8 cellular contexts compared by ENCODE assay signal in the genomic region with DNA sequence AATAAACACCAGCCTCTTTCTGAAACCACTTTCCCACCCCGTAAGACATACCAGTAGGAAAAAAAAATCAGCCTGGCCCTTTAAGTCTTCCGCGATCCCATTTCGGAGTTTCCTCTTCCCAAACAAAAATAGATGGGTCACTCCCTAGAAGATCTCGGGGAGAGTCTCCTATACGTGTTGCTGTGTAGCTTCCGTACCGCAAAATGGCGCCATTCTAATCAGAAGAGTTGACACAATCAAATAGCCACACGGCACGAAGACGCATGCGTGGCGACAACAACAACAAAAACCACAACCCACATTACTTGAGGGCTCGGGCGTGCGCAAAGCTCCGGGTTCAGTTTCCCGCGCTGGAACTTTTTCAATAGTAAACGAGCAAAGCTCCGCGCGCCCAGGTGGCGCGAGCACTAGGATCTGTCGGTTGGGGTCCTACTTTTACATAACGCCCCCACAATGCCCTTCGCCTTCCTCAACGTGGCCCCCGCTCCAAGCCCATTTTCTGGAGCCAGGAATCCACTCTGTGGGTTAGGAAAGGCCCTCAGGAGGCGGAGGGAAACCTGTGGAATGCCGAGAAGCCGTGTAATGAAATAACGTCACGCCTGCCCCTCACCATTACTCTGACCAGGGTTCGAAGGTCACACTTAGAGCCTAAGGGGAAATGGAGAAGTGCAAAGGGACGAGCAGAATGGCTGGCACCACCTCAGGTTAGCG. TPM values are rescaled to one million over a fixed set of nuclear protein-coding genes. Genes with fewer than 3 reads are reported as not detected.
DNase-seq lines count a peak whose midpoint lies in the region; ATAC-seq and TF ChIP-seq lines count a peak whose summit lies in the region.

A gene (minus strand): TSS at position 208 of the 711 bp plus-strand sequence. CDS start 519 bp downstream, outside the sequence.

- H3K4me3 ChIP-seq in mammary epithelial cell (replicated peaks in 1 of 3; ENCODE audit: insufficient read depth in 1 of 3, low read depth in 2 of 3, low read length in 3 of 3) = peak within 1 kb of the TSS; percentile 76 to 86 (median 85)
- H3K4me3 ChIP-seq in skin epidermis = peak within 1 kb of the TSS; percentile 78 to 95 (median 87)

- peaks cover 54% of the 10 kb centered on the region for H3K36me3 Mint-ChIP-seq in WTC11

- 3% methylated on average over 24 of the region's 39 CpGs for WGBS in mammary epithelial cell (ENCODE audit: low coverage, missing lambda C conversion rate)

- H3K79me2 ChIP-seq in mammary epithelial cell (ENCODE audit: insufficient read depth, low read length) = peaks cover 79% of the 10 kb centered on the region

- CTCF ChIA-PET in WTC11 (lab: Charles Lee) (interaction anchor here (0.5 to 1.8 kb wide), 13 partner anchors 12 to 127 kb away, joined by 3 to 7 read pairs (median 4); a partner anchor contains a TSS), mammary epithelial cell (lab: Charles Lee; ENCODE audit: low non-redundant PET) (no interaction called here)

- H3K27ac ChIP-seq in mammary epithelial cell (ENCODE audit: insufficient read depth, low read depth, low read length) (peak within 1 kb of the TSS; percentile 91), skin epidermis (peak within 1 kb of the TSS; percentile 57 to 98 (median 93))

- H3K27me3 ChIP-seq in mammary epithelial cell (ENCODE audit: insufficient read depth, low read length) = no peaks in the 10 kb centered on the region

- TSS peak; percentile 30 for BruUV-seq in mammary epithelial cell (replicated peaks; lab: Mats Ljungman, UMichigan)

- DNase-seq in GDM1 (lab: John Stamatoyannopoulos, UW) (peak; percentile 83), NCI-H345 treated with DMSO at 0.1 percent for 48 hours (lab: John Stamatoyannopoulos, UW; ENCODE audit: unreplicated experiment) (peak; percentile 82), WTC11 (ENCODE audit: low spot score) (peak; percentile 64), mammary epithelial cell (peak; percentile 95), iPS-NIHi11 (ENCODE audit: low spot score) (peak; percentile 55)

- peaks cover 24% of the 10 kb centered on the region for H3K36me3 ChIP-seq in mammary epithelial cell (ENCODE audit: insufficient read depth, low read length)

- H3K9ac ChIP-seq in mammary epithelial cell (ENCODE audit: insufficient read depth, low read length) = peak within 1 kb of the TSS; percentile 88

- no peaks in the 10 kb centered on the region for H3K27me3 Mint-ChIP-seq in WTC11 (ENCODE audit: low read depth)

- peak within 1 kb of the TSS; percentile 91 for H3K4me3 Mint-ChIP-seq in WTC11

- peak within 1 kb of the TSS; percentile 97 for H3K4me2 ChIP-seq in mammary epithelial cell (ENCODE audit: insufficient read depth, low read depth, low read length)

- no peaks in the 10 kb centered on the region for H4K20me1 ChIP-seq in mammary epithelial cell (ENCODE audit: insufficient read depth, low read length)

- dilution Hi-C loops in mammary epithelial cell (cut with HindIII; ENCODE audit: low sequenced_read_pairs) = no loop called here

- peaks cover 27% of the 10 kb centered on the region for H3K4me1 ChIP-seq in mammary epithelial cell (ENCODE audit: insufficient read depth, low read length)

- peak; percentile 27 for ATAC-seq in HG03108 (IDR thresholded peaks at IDR 0.05; ENCODE audit: unreplicated experiment)
- ATAC-seq in WTC11 = peak; percentile 12
- ATAC-seq in HG03025 (IDR thresholded peaks at IDR 0.05; ENCODE audit: low FRiP score, unreplicated experiment) = no peak

- intact Hi-C loops in mammary epithelial cell (cut with micrococcal nuclease) = loop anchor here (1.0 kb wide), 1 partner anchor 13 kb away; a partner anchor contains a TSS

- in situ Hi-C loops in mammary epithelial cell (cut with MboI; ENCODE audit: low sequenced_read_pairs in 2 of 2) = no loop called here

- H3K4me1 Mint-ChIP-seq in WTC11 = peaks cover 34% of the 10 kb centered on the region

- peak within 1 kb of the TSS; percentile 84 for H2AFZ ChIP-seq in mammary epithelial cell (ENCODE audit: low read depth, low read length)

- peak within 1 kb of the TSS; percentile 98 for H3K27ac Mint-ChIP-seq in WTC11

- POLR2A ChIA-PET in WTC11 (lab: Charles Lee) = interaction anchor here (0.8 to 1.6 kb wide), 13 partner anchors 11 to 198 kb away, joined by 3 to 9 read pairs (median 3); a partner anchor contains a TSS

- H3K9me3 Mint-ChIP-seq in WTC11 = no peaks in the 10 kb centered on the region

- H3K9me3 ChIP-seq in mammary epithelial cell (replicated peaks; ENCODE audit: insufficient read depth, low read length) = no peaks in the 10 kb centered on the region

- no peak for TF ChIP-seq CTCF in WTC11 (IDR thresholded peaks at IDR 0.05)
- TF ChIP-seq CTCF in mammary epithelial cell (conservative IDR thresholded peaks at IDR 0.05 in 1 of 2, IDR thresholded peaks at IDR 0.05 in 1 of 2; ENCODE audit: extremely low read depth in 1 of 2, insufficient read depth in 1 of 2, low read depth in 1 of 2, low read length in 2 of 2) = no peak

TF ChIP-seq in WTC11, 78 proteins besides CTCF, POLR2A, EP300 and RAD21:
- TF ChIP-seq CREM (CRISPR knock-in tag; IDR thresholded peaks at IDR 0.05) = peak; percentile 20; the same call in 1 of the 2 replicates
- TF ChIP-seq JUN (CRISPR knock-in tag; IDR thresholded peaks at IDR 0.05) = 0 out of 2 replicates have a peak, but pooled peaks have one; percentile 11
- TF ChIP-seq, protein P1, sequence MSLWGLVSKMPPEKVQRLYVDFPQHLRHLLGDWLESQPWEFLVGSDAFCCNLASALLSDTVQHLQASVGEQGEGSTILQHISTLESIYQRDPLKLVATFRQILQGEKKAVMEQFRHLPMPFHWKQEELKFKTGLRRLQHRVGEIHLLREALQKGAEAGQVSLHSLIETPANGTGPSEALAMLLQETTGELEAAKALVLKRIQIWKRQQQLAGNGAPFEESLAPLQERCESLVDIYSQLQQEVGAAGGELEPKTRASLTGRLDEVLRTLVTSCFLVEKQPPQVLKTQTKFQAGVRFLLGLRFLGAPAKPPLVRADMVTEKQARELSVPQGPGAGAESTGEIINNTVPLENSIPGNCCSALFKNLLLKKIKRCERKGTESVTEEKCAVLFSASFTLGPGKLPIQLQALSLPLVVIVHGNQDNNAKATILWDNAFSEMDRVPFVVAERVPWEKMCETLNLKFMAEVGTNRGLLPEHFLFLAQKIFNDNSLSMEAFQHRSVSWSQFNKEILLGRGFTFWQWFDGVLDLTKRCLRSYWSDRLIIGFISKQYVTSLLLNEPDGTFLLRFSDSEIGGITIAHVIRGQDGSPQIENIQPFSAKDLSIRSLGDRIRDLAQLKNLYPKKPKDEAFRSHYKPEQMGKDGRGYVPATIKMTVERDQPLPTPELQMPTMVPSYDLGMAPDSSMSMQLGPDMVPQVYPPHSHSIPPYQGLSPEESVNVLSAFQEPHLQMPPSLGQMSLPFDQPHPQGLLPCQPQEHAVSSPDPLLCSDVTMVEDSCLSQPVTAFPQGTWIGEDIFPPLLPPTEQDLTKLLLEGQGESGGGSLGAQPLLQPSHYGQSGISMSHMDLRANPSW (CRISPR knock-in tag; conservative IDR thresholded peaks at IDR 0.05; ENCODE audit: low read depth) = no peak
- TF ChIP-seq, protein P2, sequence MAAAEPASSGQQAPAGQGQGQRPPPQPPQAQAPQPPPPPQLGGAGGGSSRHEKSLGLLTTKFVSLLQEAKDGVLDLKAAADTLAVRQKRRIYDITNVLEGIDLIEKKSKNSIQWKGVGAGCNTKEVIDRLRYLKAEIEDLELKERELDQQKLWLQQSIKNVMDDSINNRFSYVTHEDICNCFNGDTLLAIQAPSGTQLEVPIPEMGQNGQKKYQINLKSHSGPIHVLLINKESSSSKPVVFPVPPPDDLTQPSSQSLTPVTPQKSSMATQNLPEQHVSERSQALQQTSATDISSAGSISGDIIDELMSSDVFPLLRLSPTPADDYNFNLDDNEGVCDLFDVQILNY (CRISPR knock-in tag; IDR thresholded peaks at IDR 0.05) = 0 out of 2 replicates have a peak, but pooled peaks have one; percentile 5
- peak; percentile 69; the same call in 1 of the 2 replicates for TF ChIP-seq FOXK1 (CRISPR knock-in tag; IDR thresholded peaks at IDR 0.05)
- TF ChIP-seq, protein P3, sequence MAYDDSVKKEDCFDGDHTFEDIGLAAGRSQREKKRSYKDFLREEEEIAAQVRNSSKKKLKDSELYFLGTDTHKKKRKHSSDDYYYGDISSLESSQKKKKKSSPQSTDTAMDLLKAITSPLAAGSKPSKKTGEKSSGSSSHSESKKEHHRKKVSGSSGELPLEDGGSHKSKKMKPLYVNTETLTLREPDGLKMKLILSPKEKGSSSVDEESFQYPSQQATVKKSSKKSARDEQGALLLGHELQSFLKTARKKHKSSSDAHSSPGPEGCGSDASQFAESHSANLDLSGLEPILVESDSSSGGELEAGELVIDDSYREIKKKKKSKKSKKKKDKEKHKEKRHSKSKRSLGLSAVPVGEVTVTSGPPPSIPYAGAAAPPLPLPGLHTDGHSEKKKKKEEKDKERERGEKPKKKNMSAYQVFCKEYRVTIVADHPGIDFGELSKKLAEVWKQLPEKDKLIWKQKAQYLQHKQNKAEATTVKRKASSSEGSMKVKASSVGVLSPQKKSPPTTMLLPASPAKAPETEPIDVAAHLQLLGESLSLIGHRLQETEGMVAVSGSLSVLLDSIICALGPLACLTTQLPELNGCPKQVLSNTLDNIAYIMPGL (CRISPR knock-in tag; IDR thresholded peaks at IDR 0.05) = 0 out of 2 replicates have a peak, but pooled peaks have one; percentile 12
- TF ChIP-seq, protein P4, sequence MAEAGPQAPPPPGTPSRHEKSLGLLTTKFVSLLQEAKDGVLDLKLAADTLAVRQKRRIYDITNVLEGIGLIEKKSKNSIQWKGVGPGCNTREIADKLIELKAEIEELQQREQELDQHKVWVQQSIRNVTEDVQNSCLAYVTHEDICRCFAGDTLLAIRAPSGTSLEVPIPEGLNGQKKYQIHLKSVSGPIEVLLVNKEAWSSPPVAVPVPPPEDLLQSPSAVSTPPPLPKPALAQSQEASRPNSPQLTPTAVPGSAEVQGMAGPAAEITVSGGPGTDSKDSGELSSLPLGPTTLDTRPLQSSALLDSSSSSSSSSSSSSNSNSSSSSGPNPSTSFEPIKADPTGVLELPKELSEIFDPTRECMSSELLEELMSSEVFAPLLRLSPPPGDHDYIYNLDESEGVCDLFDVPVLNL (CRISPR knock-in tag; IDR thresholded peaks at IDR 0.05; ENCODE audit: borderline replicate concordance, low read depth) = no peak
- 0 out of 2 replicates have a peak, but pooled peaks have one; percentile 36 for TF ChIP-seq TEAD1 (CRISPR knock-in tag; IDR thresholded peaks at IDR 0.05)
- no peak for TF ChIP-seq ZNF263 (CRISPR knock-in tag; IDR thresholded peaks at IDR 0.05; ENCODE audit: low read depth)
- TF ChIP-seq ZBTB21 (CRISPR knock-in tag; IDR thresholded peaks at IDR 0.05; ENCODE audit: borderline replicate concordance) = no peak
- 0 out of 2 replicates have a peak, but pooled peaks have one; percentile 16 for TF ChIP-seq SP1 (CRISPR knock-in tag; conservative IDR thresholded peaks at IDR 0.05)

RNA-seq across cellular contexts. Expression of the gene that starts here (rescaled TPM):
- total RNA-seq in WTC11 (2021) (24.3 to 29.1 TPM (median 26.4 TPM) in 3 replicates), mammary epithelial cell (10 to 100 TPM in 1 of 2 donors, 1 to 10 TPM in 1; 8.3 to 13.3 TPM)
- 15.1 TPM for polyA plus RNA-seq in mammary epithelial cell
- polyA minus RNA-seq in mammary epithelial cell = 4.3 TPM
